ENCODE assay signal across 1 cellular context in the genomic region with DNA sequence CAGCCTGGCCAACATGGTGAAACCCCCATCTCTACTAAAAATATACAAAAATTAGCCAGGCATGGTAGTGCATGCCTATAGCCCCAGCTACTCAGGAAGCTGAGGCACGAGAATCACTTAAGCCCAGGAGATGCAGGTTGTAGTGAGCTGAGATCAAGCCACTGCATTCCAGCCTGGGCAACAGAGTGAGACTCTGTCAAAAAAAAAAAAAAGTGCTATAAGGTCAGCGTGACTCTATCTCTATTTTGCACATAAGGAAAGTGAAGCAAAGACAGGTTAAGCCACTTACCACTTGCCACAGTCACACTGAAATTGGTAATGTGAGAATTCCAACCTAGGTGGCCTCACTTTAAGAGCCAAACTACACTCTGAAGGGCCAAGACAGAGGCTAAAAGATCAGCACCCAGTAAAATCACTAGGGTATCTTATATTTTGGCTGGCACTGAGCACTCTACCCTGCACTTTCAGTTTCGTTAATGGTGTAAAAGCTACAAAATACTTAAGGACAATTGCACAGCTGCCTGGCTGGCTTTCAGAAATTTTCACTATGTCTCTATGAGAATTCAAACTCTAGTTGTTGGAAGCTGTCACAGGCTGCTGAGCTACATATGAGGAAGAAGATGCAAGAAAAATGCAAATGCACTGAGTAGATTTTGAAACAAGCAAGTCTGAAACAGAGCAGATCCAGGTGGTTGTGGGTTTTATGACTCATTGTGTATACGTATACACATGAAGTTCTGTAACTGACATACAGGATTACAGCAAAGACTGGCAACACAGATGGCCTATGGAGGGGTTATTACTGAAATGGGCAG.
A peak's percentile ranks its signal among the peaks of the same experiment; 100 is the strongest.
TF ChIP-seq lines count a peak whose summit lies in the region.

No MANE protein-coding gene starts in this region.

TF ChIP-seq in GM12878, 131 proteins besides CTCF, POLR2A, EP300 and RAD21 (continued from another document):
- TF ChIP-seq GABPA (IDR thresholded peaks at IDR 0.05; ENCODE audit: low read depth): peak; percentile 60; the same call in 1 of the 2 replicates
- TF ChIP-seq FOXM1 (IDR thresholded peaks at IDR 0.05; ENCODE audit: low read depth, low read length): peak; percentile 80
- TF ChIP-seq, protein P1, sequence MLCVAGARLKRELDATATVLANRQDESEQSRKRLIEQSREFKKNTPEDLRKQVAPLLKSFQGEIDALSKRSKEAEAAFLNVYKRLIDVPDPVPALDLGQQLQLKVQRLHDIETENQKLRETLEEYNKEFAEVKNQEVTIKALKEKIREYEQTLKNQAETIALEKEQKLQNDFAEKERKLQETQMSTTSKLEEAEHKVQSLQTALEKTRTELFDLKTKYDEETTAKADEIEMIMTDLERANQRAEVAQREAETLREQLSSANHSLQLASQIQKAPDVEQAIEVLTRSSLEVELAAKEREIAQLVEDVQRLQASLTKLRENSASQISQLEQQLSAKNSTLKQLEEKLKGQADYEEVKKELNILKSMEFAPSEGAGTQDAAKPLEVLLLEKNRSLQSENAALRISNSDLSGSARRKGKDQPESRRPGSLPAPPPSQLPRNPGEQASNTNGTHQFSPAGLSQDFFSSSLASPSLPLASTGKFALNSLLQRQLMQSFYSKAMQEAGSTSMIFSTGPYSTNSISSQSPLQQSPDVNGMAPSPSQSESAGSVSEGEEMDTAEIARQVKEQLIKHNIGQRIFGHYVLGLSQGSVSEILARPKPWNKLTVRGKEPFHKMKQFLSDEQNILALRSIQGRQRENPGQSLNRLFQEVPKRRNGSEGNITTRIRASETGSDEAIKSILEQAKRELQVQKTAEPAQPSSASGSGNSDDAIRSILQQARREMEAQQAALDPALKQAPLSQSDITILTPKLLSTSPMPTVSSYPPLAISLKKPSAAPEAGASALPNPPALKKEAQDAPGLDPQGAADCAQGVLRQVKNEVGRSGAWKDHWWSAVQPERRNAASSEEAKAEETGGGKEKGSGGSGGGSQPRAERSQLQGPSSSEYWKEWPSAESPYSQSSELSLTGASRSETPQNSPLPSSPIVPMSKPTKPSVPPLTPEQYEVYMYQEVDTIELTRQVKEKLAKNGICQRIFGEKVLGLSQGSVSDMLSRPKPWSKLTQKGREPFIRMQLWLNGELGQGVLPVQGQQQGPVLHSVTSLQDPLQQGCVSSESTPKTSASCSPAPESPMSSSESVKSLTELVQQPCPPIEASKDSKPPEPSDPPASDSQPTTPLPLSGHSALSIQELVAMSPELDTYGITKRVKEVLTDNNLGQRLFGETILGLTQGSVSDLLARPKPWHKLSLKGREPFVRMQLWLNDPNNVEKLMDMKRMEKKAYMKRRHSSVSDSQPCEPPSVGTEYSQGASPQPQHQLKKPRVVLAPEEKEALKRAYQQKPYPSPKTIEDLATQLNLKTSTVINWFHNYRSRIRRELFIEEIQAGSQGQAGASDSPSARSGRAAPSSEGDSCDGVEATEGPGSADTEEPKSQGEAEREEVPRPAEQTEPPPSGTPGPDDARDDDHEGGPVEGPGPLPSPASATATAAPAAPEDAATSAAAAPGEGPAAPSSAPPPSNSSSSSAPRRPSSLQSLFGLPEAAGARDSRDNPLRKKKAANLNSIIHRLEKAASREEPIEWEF (IDR thresholded peaks at IDR 0.05; ENCODE audit: insufficient replicate concordance, low read depth, low read length): peak; percentile 34
- no peak for TF ChIP-seq NFXL1 (IDR thresholded peaks at IDR 0.05; ENCODE audit: borderline replicate concordance)
- TF ChIP-seq NFIC (IDR thresholded peaks at IDR 0.05; ENCODE audit: low read depth, low read length): peak; percentile 86
- peak in 1 of 2 experiments; percentile 77; a peak in 2 of 4 replicates for TF ChIP-seq ETV6 (conservative IDR thresholded peaks at IDR 0.05 in 1 of 2, IDR thresholded peaks at IDR 0.05 in 1 of 2; ENCODE audit: borderline replicate concordance in 1 of 2, low read depth in 1 of 2)
- TF ChIP-seq, protein P2, sequence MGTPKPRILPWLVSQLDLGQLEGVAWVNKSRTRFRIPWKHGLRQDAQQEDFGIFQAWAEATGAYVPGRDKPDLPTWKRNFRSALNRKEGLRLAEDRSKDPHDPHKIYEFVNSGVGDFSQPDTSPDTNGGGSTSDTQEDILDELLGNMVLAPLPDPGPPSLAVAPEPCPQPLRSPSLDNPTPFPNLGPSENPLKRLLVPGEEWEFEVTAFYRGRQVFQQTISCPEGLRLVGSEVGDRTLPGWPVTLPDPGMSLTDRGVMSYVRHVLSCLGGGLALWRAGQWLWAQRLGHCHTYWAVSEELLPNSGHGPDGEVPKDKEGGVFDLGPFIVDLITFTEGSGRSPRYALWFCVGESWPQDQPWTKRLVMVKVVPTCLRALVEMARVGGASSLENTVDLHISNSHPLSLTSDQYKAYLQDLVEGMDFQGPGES (IDR thresholded peaks at IDR 0.05): no peak
- no peak for TF ChIP-seq RB1 (IDR thresholded peaks at IDR 0.05; ENCODE audit: borderline replicate concordance)
- no peak for TF ChIP-seq FOS (IDR thresholded peaks at IDR 0.05; ENCODE audit: borderline replicate concordance, extremely low read depth, insufficient read length)
- peak; percentile 79; the same call in 1 of the 2 replicates for TF ChIP-seq PAX5 (IDR thresholded peaks at IDR 0.05; ENCODE audit: borderline replicate concordance, low read depth, low read length)
- TF ChIP-seq USF2 (IDR thresholded peaks at IDR 0.05; ENCODE audit: borderline replicate concordance, low read depth, low read length): no peak
- TF ChIP-seq WRNIP1 (IDR thresholded peaks at IDR 0.05; ENCODE audit: borderline replicate concordance, low read depth, low read length): no peak
- peak; percentile 51; the same call in 1 of the 2 replicates for TF ChIP-seq NR2F1 (conservative IDR thresholded peaks at IDR 0.05)
